1 cellular context compared by ENCODE assay signal in the genomic region with DNA sequence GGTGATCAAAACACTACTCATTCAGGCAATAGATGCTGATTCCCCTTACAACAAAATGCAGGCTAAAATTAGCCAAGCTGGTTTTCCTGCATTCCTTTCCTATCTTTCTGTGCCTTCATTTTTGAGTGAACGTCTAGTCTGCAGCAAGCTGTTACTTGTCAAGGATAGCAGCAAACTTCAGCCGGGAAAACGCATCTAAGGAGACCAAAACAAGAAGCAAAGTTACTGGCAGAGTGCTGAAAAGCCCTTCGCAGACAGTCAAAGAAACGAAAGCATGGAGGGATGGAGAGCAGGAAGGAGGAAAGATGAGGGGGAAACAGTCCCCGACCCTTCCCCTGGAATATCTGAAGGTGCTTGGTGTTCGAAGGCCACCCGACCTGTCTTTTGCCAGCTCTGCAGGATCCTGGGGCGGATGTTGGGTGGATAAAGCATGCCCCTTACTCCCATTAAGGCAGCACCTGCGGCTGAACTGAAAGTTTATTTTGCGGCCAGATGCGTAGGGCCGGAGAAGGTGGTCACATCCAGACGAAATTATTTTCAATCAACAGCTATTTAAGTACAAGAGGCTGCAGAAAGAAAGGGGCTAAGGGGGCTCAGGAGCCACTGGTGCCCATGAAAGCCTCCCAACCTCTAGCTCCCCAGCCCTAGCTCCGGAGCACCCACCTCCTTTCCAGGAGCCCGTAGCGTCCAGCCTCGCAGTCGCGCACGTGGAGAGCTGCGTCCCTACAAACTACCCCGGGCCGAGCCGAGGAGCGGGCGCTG.
TF ChIP-seq lines count a peak whose summit lies in the region.

No MANE protein-coding gene starts in this region.

TF ChIP-seq in HepG2, 621 proteins besides CTCF, POLR2A, EP300 and RAD21 (continued from another document and continues in another):
- TF ChIP-seq, protein P1, sequence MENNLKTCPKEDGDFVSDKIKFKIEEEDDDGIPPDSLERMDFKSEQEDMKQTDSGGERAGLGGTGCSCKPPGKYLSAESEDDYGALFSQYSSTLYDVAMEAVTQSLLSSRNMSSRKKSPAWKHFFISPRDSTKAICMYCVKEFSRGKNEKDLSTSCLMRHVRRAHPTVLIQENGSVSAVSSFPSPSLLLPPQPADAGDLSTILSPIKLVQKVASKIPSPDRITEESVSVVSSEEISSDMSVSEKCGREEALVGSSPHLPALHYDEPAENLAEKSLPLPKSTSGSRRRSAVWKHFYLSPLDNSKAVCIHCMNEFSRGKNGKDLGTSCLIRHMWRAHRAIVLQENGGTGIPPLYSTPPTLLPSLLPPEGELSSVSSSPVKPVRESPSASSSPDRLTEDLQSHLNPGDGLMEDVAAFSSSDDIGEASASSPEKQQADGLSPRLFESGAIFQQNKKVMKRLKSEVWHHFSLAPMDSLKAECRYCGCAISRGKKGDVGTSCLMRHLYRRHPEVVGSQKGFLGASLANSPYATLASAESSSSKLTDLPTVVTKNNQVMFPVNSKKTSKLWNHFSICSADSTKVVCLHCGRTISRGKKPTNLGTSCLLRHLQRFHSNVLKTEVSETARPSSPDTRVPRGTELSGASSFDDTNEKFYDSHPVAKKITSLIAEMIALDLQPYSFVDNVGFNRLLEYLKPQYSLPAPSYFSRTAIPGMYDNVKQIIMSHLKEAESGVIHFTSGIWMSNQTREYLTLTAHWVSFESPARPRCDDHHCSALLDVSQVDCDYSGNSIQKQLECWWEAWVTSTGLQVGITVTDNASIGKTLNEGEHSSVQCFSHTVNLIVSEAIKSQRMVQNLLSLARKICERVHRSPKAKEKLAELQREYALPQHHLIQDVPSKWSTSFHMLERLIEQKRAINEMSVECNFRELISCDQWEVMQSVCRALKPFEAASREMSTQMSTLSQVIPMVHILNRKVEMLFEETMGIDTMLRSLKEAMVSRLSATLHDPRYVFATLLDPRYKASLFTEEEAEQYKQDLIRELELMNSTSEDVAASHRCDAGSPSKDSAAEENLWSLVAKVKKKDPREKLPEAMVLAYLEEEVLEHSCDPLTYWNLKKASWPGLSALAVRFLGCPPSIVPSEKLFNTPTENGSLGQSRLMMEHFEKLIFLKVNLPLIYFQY (CRISPR knock-in tag; IDR thresholded peaks at IDR 0.05; ENCODE audit: borderline replicate concordance) = peak; percentile 85; the same call in 1 of the 2 replicates
- TF ChIP-seq JUN (CRISPR knock-in tag; IDR thresholded peaks at IDR 0.05) (no peak), ELF4 (CRISPR knock-in tag; IDR thresholded peaks at IDR 0.05; ENCODE audit: borderline replicate concordance) (no peak), TBX3 (IDR thresholded peaks at IDR 0.05; ENCODE audit: borderline replicate concordance) (no peak), ZBTB21 (CRISPR knock-in tag; IDR thresholded peaks at IDR 0.05) (no peak), PPARG (CRISPR knock-in tag; conservative IDR thresholded peaks at IDR 0.05) (no peak), ZNF577 (CRISPR knock-in tag; IDR thresholded peaks at IDR 0.05; ENCODE audit: borderline replicate concordance, low read depth) (no peak), CC2D1A (CRISPR knock-in tag; IDR thresholded peaks at IDR 0.05) (no peak), ZNF17 (CRISPR knock-in tag; IDR thresholded peaks at IDR 0.05) (no peak), CENPT (CRISPR knock-in tag; IDR thresholded peaks at IDR 0.05; ENCODE audit: low read depth) (no peak), HNRNPK (IDR thresholded peaks at IDR 0.05; ENCODE audit: low read depth, low read length, poor library complexity, severe bottlenecking) (no peak), NBN (conservative IDR thresholded peaks at IDR 0.05) (no peak), NAIF1 (CRISPR knock-in tag; IDR thresholded peaks at IDR 0.05; ENCODE audit: borderline replicate concordance) (peak; percentile 7; the same call in 1 of the 2 replicates), HIVEP1 (CRISPR knock-in tag; IDR thresholded peaks at IDR 0.05) (peak; percentile 44; the same call in 1 of the 2 replicates), RXRA (CRISPR knock-in tag; IDR thresholded peaks at IDR 0.05) (no peak; the same call in 1 of the 2 replicates), STAG1 (CRISPR knock-in tag; IDR thresholded peaks at IDR 0.05) (no peak), PAXIP1 (CRISPR knock-in tag; conservative IDR thresholded peaks at IDR 0.05) (no peak), ZNF446 (CRISPR knock-in tag; IDR thresholded peaks at IDR 0.05) (no peak), ELF3 (CRISPR knock-in tag; IDR thresholded peaks at IDR 0.05) (no peak), ZNF362 (CRISPR knock-in tag; IDR thresholded peaks at IDR 0.05; ENCODE audit: borderline replicate concordance) (no peak), ZNF614 (CRISPR knock-in tag; IDR thresholded peaks at IDR 0.05; ENCODE audit: borderline replicate concordance) (no peak), LBX2 (CRISPR knock-in tag; IDR thresholded peaks at IDR 0.05; ENCODE audit: borderline replicate concordance) (no peak), YEATS4 (CRISPR knock-in tag; IDR thresholded peaks at IDR 0.05; ENCODE audit: borderline replicate concordance) (no peak), ZNF205 (CRISPR knock-in tag; IDR thresholded peaks at IDR 0.05) (no peak), THAP8 (CRISPR knock-in tag; IDR thresholded peaks at IDR 0.05; ENCODE audit: borderline replicate concordance) (no peak; the same call in 1 of the 2 replicates), CCDC6 (CRISPR knock-in tag; IDR thresholded peaks at IDR 0.05) (no peak), MBNL3 (CRISPR knock-in tag; conservative IDR thresholded peaks at IDR 0.05) (no peak), RFX5 (IDR thresholded peaks at IDR 0.05; ENCODE audit: low read depth, low read length) (no peak; the same call in 1 of the 2 replicates), ZNF773 (CRISPR knock-in tag; IDR thresholded peaks at IDR 0.05; ENCODE audit: borderline replicate concordance) (no peak), POLR2G (IDR thresholded peaks at IDR 0.05; ENCODE audit: low read depth, low read length) (no peak)
- TF ChIP-seq, protein P2, sequence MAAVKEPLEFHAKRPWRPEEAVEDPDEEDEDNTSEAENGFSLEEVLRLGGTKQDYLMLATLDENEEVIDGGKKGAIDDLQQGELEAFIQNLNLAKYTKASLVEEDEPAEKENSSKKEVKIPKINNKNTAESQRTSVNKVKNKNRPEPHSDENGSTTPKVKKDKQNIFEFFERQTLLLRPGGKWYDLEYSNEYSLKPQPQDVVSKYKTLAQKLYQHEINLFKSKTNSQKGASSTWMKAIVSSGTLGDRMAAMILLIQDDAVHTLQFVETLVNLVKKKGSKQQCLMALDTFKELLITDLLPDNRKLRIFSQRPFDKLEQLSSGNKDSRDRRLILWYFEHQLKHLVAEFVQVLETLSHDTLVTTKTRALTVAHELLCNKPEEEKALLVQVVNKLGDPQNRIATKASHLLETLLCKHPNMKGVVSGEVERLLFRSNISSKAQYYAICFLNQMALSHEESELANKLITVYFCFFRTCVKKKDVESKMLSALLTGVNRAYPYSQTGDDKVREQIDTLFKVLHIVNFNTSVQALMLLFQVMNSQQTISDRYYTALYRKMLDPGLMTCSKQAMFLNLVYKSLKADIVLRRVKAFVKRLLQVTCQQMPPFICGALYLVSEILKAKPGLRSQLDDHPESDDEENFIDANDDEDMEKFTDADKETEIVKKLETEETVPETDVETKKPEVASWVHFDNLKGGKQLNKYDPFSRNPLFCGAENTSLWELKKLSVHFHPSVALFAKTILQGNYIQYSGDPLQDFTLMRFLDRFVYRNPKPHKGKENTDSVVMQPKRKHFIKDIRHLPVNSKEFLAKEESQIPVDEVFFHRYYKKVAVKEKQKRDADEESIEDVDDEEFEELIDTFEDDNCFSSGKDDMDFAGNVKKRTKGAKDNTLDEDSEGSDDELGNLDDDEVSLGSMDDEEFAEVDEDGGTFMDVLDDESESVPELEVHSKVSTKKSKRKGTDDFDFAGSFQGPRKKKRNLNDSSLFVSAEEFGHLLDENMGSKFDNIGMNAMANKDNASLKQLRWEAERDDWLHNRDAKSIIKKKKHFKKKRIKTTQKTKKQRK (IDR thresholded peaks at IDR 0.05; ENCODE audit: low read length) = no peak
- TF ChIP-seq, protein P3, sequence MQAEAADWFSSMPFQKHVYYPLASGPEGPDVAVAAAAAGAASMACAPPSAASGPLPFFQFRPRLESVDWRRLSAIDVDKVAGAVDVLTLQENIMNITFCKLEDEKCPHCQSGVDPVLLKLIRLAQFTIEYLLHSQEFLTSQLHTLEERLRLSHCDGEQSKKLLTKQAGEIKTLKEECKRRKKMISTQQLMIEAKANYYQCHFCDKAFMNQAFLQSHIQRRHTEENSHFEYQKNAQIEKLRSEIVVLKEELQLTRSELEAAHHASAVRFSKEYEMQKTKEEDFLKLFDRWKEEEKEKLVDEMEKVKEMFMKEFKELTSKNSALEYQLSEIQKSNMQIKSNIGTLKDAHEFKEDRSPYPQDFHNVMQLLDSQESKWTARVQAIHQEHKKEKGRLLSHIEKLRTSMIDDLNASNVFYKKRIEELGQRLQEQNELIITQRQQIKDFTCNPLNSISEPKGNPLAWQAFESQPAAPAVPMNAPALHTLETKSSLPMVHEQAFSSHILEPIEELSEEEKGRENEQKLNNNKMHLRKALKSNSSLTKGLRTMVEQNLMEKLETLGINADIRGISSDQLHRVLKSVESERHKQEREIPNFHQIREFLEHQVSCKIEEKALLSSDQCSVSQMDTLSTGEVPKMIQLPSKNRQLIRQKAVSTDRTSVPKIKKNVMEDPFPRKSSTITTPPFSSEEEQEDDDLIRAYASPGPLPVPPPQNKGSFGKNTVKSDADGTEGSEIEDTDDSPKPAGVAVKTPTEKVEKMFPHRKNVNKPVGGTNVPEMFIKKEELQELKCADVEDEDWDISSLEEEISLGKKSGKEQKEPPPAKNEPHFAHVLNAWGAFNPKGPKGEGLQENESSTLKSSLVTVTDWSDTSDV (CRISPR knock-in tag; IDR thresholded peaks at IDR 0.05) = no peak
- TF ChIP-seq, protein P4, sequence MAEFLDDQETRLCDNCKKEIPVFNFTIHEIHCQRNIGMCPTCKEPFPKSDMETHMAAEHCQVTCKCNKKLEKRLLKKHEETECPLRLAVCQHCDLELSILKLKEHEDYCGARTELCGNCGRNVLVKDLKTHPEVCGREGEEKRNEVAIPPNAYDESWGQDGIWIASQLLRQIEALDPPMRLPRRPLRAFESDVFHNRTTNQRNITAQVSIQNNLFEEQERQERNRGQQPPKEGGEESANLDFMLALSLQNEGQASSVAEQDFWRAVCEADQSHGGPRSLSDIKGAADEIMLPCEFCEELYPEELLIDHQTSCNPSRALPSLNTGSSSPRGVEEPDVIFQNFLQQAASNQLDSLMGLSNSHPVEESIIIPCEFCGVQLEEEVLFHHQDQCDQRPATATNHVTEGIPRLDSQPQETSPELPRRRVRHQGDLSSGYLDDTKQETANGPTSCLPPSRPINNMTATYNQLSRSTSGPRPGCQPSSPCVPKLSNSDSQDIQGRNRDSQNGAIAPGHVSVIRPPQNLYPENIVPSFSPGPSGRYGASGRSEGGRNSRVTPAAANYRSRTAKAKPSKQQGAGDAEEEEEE (CRISPR knock-in tag; IDR thresholded peaks at IDR 0.05; ENCODE audit: borderline replicate concordance) = no peak
